Comparison of ENCODE assay signal across 13 cellular contexts in genomic region chr6:14520029-14520428, GRCh38.
"Had no signal": no experiment of that assay in that cellular context is flagged by ENCODE, and none has a peak within 500 bp of the region (broad histone marks: within the 10 kb centered on the region; RNA-seq: fewer than 3 reads in every experiment).

No MANE protein-coding gene starts in this region.

- H3K27ac ChIP-seq: cardiac muscle cell, neural progenitor cell, pancreas, sigmoid colon, vagina had no signal

- H3K4me3 ChIP-seq: cardiac muscle cell, neural progenitor cell, pancreas, sigmoid colon, vagina had no signal

- ATAC-seq: activated T-cell treated with anti-CD3 and anti-CD28 coated beads, Interleukin-2, amount 50 U/mL, for 4 hours; esophagus mucosa; pancreas; stimulated activated effector memory CD8-positive, alpha-beta T cell treated with anti-CD3 and anti-CD28 coated beads, Interleukin-12 subunit alpha, Interleukin-12 subunit beta, amount 100 ng/mL, for 72 hours; WTC11 had no signal

- H3K9ac ChIP-seq: neural progenitor cell had no signal

- H3K4me1 ChIP-seq: neural progenitor cell, pancreas had no signal

- DNase-seq: activated CD4-positive, alpha-beta memory T cell treated with anti-CD3 and anti-CD28 coated beads, Interleukin-2, amount 10 ng/mL, durations not matched to agents 7 days and 5 days; activated CD4-positive, alpha-beta T cell treated with anti-CD3 and anti-CD28 coated beads for 4 hours; activated effector memory CD4-positive, alpha-beta T cell treated with Interleukin-2 at 50 U/mL for 16 hours; activated naive CD4-positive, alpha-beta T cell treated with anti-CD3 and anti-CD28 coated beads, Interleukin-2, amount 50 U/mL, for 16 hours; activated T-cell treated with anti-CD3 and anti-CD28 coated beads, Interleukin-2, amount 50 U/mL, for 4 hours; pancreas; sigmoid colon had no signal

- H3K27me3 ChIP-seq: cardiac muscle cell, neural progenitor cell, pancreas, sigmoid colon, vagina had no signal

- H3K9me3 ChIP-seq: pancreas, sigmoid colon, vagina had no signal

- H2AFZ ChIP-seq: neural progenitor cell had no signal

- H3K36me3 ChIP-seq: cardiac muscle cell, neural progenitor cell, pancreas, sigmoid colon, vagina had no signal

- H3K4me2 ChIP-seq: neural progenitor cell had no signal
